25 cellular contexts compared by ENCODE assay signal in genomic region chr5:10542151-10542550, GRCh38.
"Had no signal": no experiment of that assay in that cellular context is flagged by ENCODE, and none has a peak within 500 bp of the region (broad histone marks: within the 10 kb centered on the region; RNA-seq: fewer than 3 reads in every experiment).

No MANE protein-coding gene starts in this region.

- H3K36me3 ChIP-seq: esophagus muscularis mucosa, gastroesophageal sphincter, heart left ventricle, neural progenitor cell, prostate gland, sigmoid colon, spleen had no signal

- H3K27ac Mint-ChIP-seq: endodermal cell; mesothelial cell of epicardium; naive B cell; nephron; neural progenitor cell; stimulated activated naive B cell treated with anti-CD40 and anti-IgM and Interleukin-4, amounts not matched to agents 10 μg/mL and 1 μg/mL and 100 μg/mL, for 72 hours; stimulated activated naive CD8-positive, alpha-beta T cell treated with anti-CD3 and anti-CD28 coated beads, Interleukin-15, Interleukin-2, amounts not matched to agents 100 ng/mL and 50 ng/mL, for 24 hours had no signal

- H3K4me3 Mint-ChIP-seq: endodermal cell; mesothelial cell of epicardium; naive B cell; nephron; neural progenitor cell; stimulated activated naive B cell treated with anti-CD40 and anti-IgM and Interleukin-4, amounts not matched to agents 10 μg/mL and 1 μg/mL and 100 μg/mL, for 72 hours; stimulated activated naive CD8-positive, alpha-beta T cell treated with anti-CD3 and anti-CD28 coated beads, Interleukin-15, Interleukin-2, amounts not matched to agents 100 ng/mL and 50 ng/mL, for 24 hours had no signal

- H3K4me2 ChIP-seq: hepatocyte, neural progenitor cell had no signal

- H3K27ac ChIP-seq: esophagus muscularis mucosa, foreskin keratinocyte, gastroesophageal sphincter, heart left ventricle, hepatocyte, neural progenitor cell, prostate gland, sigmoid colon, skin epidermis, spleen had no signal

- DNase-seq: cerebellar nuclear complex; effector CD8-positive, alpha-beta T cell; endodermal cell; foreskin keratinocyte; heart left ventricle; kidney; mesenchymal stem cell; mucosa of descending colon; naive B cell; right cardiac atrium; sigmoid colon; spleen; stimulated activated CD4-positive, alpha-beta T cell treated with anti-CD3 and anti-CD28 coated beads, Interleukin-2, amount 100 ng/mL, for 48 hours; stimulated activated naive B cell treated with anti-CD40 and anti-IgM and Interleukin-4, amounts not matched to agents 10 μg/mL and 1 μg/mL and 100 μg/mL, for 72 hours; trophoblast cell had no signal

- H3K9me3 Mint-ChIP-seq: endodermal cell; mesothelial cell of epicardium; nephron; neural progenitor cell; stimulated activated naive B cell treated with anti-CD40 and anti-IgM and Interleukin-4, amounts not matched to agents 10 μg/mL and 1 μg/mL and 100 μg/mL, for 72 hours; stimulated activated naive CD8-positive, alpha-beta T cell treated with anti-CD3 and anti-CD28 coated beads, Interleukin-15, Interleukin-2, amounts not matched to agents 100 ng/mL and 50 ng/mL, for 24 hours had no signal

- H3K36me3 Mint-ChIP-seq: mesothelial cell of epicardium; naive B cell; neural progenitor cell; stimulated activated naive B cell treated with anti-CD40 and anti-IgM and Interleukin-4, amounts not matched to agents 10 μg/mL and 1 μg/mL and 100 μg/mL, for 72 hours had no signal

- H2AFZ ChIP-seq: hepatocyte, neural progenitor cell had no signal

- H3K79me2 ChIP-seq: hepatocyte had no signal

- ATAC-seq: foreskin keratinocyte; gastroesophageal sphincter; heart left ventricle; left lobe of liver; mucosa of descending colon; right cardiac atrium; stimulated activated naive B cell treated with anti-CD40 and anti-IgM and Interleukin-4, amounts not matched to agents 10 μg/mL and 1 μg/mL and 100 μg/mL, for 72 hours had no signal

- H3K27me3 ChIP-seq: neural progenitor cell had no signal

- H3K4me3 ChIP-seq: esophagus muscularis mucosa, gastroesophageal sphincter, heart left ventricle, hepatocyte, mucosa of descending colon, neural progenitor cell, prostate gland, sigmoid colon, skin epidermis, spleen had no signal

- H3K9me3 ChIP-seq: esophagus muscularis mucosa, gastroesophageal sphincter, heart left ventricle, mucosa of descending colon, prostate gland, sigmoid colon, spleen had no signal
